In genomic region chr21:15826147-15826780, GRCh38 we compare ENCODE assay signal across 8 cellular contexts.
DNase-seq lines count a peak whose midpoint lies in the region; TF ChIP-seq lines count a peak whose summit lies in the region.

No MANE protein-coding gene starts in this region.

- H4K8ac ChIP-seq in H9 (replicated peaks; ENCODE audit: insufficient read length, low read depth, low read length): no peak overlapping the region

- H3K27me3 ChIP-seq in H9 (ENCODE audit: insufficient read depth, low read length) (no peaks in the 10 kb centered on the region), mammary epithelial cell (ENCODE audit: insufficient read depth, low read length) (no peaks in the 10 kb centered on the region)

- no peak overlapping the region for H3K23ac ChIP-seq in H9 (ENCODE audit: insufficient read length, low read depth, low read length)

- H2BK15ac ChIP-seq in H9 (ENCODE audit: low read depth, low read length): no peak overlapping the region

- TF ChIP-seq CTCF in H9 (conservative IDR thresholded peaks at IDR 0.05) (peak; percentile 79), mammary epithelial cell (conservative IDR thresholded peaks at IDR 0.05 in 1 of 2, IDR thresholded peaks at IDR 0.05 in 1 of 2; ENCODE audit: extremely low read depth in 1 of 2, insufficient read depth in 1 of 2, low read depth in 1 of 2, low read length in 2 of 2) (peak; percentile 71 to 72), lower leg skin (IDR thresholded peaks at IDR 0.05) (no peak)

- H3K9ac ChIP-seq in H9 (ENCODE audit: extremely low read depth, insufficient read length, low read length) (no peak overlapping the region), mammary epithelial cell (ENCODE audit: insufficient read depth, low read length) (no peak overlapping the region)

- no peaks in the 10 kb centered on the region for H3K23me2 ChIP-seq in H9 (ENCODE audit: insufficient read length, low read depth, low read length, poor library complexity, severe bottlenecking)

- no peak overlapping the region for H3K27ac Mint-ChIP-seq in H9

- H3K79me1 ChIP-seq in H9 (ENCODE audit: insufficient read depth, low read depth, low read length, poor library complexity, severe bottlenecking): peaks cover 2% of the 10 kb centered on the region

- H3K4ac ChIP-seq in H9 (ENCODE audit: low read depth, low read length): no peak overlapping the region

- no peak overlapping the region for H3K4me3 ChIP-seq in mammary epithelial cell (replicated peaks in 1 of 3; ENCODE audit: insufficient read depth in 1 of 3, low read depth in 2 of 3, low read length in 3 of 3)
- H3K4me3 ChIP-seq in lower leg skin (ENCODE audit: low read depth, poor library complexity, severe bottlenecking): no peak overlapping the region

- peaks cover 3 to 6% of the 10 kb centered on the region in 2 experiments; a peak in 2 of 4 replicates for H3K4me1 Mint-ChIP-seq in H9

- no peaks in the 10 kb centered on the region for H3K27me3 Mint-ChIP-seq in H9 (ENCODE audit: low read depth)

- no peak overlapping the region for H3K4me3 Mint-ChIP-seq in H9

- no peak overlapping the region for H4K91ac ChIP-seq in H9 (ENCODE audit: insufficient read length, low read depth, low read length)

- H3K18ac ChIP-seq in H9 (ENCODE audit: insufficient read length, low read depth, low read length): no peak overlapping the region

- peak; percentile 3 for DNase-seq in stimulated activated CD8-positive, alpha-beta memory T cell treated with anti-CD3 and anti-CD28 coated beads, Interleukin-12 subunit alpha, Interleukin-12 subunit beta, amount 100 ng/mL, for 1 hour (ENCODE audit: low read depth)
- DNase-seq in stimulated activated CD8-positive, alpha-beta memory T cell treated with anti-CD3 and anti-CD28 coated beads, Interleukin-4, amount 100 ng/mL, for 48 hours: no peak
- DNase-seq in H9: peak; percentile 36
- peak; percentile 63 for DNase-seq in NCI-H82 (lab: John Stamatoyannopoulos, UW)
- DNase-seq in mammary epithelial cell: peak; percentile 66
- peak; percentile 72 for DNase-seq in left kidney (ENCODE audit: low read depth, low spot score)
- DNase-seq in NCI-H1092 treated with DMSO at 0.1 percent for 48 hours (lab: John Stamatoyannopoulos, UW): no peak
- DNase-seq in lower leg skin (ENCODE audit: low spot score in 2 of 2): no peak

- H3K79me2 ChIP-seq in H9 (ENCODE audit: insufficient read depth, low read length) (no peaks in the 10 kb centered on the region), mammary epithelial cell (ENCODE audit: insufficient read depth, low read length) (peaks cover 3% of the 10 kb centered on the region)

- peaks cover 5% of the 10 kb centered on the region for H3K36me3 ChIP-seq in mammary epithelial cell (ENCODE audit: insufficient read depth, low read length)

- intact Hi-C loops in mammary epithelial cell (cut with micrococcal nuclease): loop anchor here (1.0 kb wide), 2 partner anchors 95 to 234 kb away; no protein-coding TSS in a partner anchor
- intact Hi-C loops in lower leg skin (cut with DNase I; ENCODE audit: low total_unique reads): no loop called here

- H4K20me1 ChIP-seq in H9 (ENCODE audit: control insufficient read depth, insufficient read depth, insufficient read length): no peaks in the 10 kb centered on the region
- no peaks in the 10 kb centered on the region for H4K20me1 ChIP-seq in mammary epithelial cell (ENCODE audit: insufficient read depth, low read length)

- no CpG with 5 or more reads among the region's 5 CpGs for WGBS in H9 (ENCODE audit: extremely low coverage, insufficient read length, low lambda C conversion rate)
- 42% methylated on average over 5 of the region's 5 CpGs for WGBS in mammary epithelial cell (ENCODE audit: low coverage, missing lambda C conversion rate)
- WGBS in lower leg skin, 2 donors: 44 to 50% methylated on average over 5 of the region's 5 CpGs

- H3K4me2 ChIP-seq in H9 (ENCODE audit: insufficient read depth, insufficient read length, low read length) (no peak overlapping the region), mammary epithelial cell (ENCODE audit: insufficient read depth, low read depth, low read length) (no peak overlapping the region)

- H3K27ac ChIP-seq in H9 (ENCODE audit: insufficient read length, low read depth, low read length) (no peak overlapping the region), mammary epithelial cell (ENCODE audit: insufficient read depth, low read depth, low read length) (no peak overlapping the region)

- CTCF ChIA-PET in mammary epithelial cell (lab: Charles Lee; ENCODE audit: low non-redundant PET): interaction anchor here (0.6 kb wide), 1 partner anchor 276 kb away, joined by 4 read pairs; no protein-coding TSS in a partner anchor

- no peaks in the 10 kb centered on the region for H3K9me3 ChIP-seq in H9 (ENCODE audit: control insufficient read depth, low read depth, low read length)
- H3K9me3 ChIP-seq in mammary epithelial cell (replicated peaks; ENCODE audit: insufficient read depth, low read length): no peaks in the 10 kb centered on the region

- H3K56ac ChIP-seq in H9 (ENCODE audit: insufficient read length, low read depth, low read length): no peak overlapping the region

- H3K14ac ChIP-seq in H9 (ENCODE audit: insufficient read depth, low read length): no peak overlapping the region

- no peak overlapping the region for H2AFZ ChIP-seq in H9 (ENCODE audit: low read length)
- no peak overlapping the region for H2AFZ ChIP-seq in mammary epithelial cell (ENCODE audit: low read depth, low read length)

- no peak overlapping the region for H2BK120ac ChIP-seq in H9 (ENCODE audit: low read depth, low read length, poor library complexity, severe bottlenecking)

- no TSS peak for BruUV-seq in mammary epithelial cell (replicated peaks; lab: Mats Ljungman, UMichigan)

- TF ChIP-seq POLR2A in lower leg skin (IDR thresholded peaks at IDR 0.05): no peak

- no peaks in the 10 kb centered on the region for H3K9me3 Mint-ChIP-seq in H9

- H2BK12ac ChIP-seq in H9 (ENCODE audit: insufficient read length, low read depth, low read length): no peak overlapping the region

- no peak overlapping the region for H4K5ac ChIP-seq in H9 (ENCODE audit: insufficient read length, low read depth, low read length)

- H2BK5ac ChIP-seq in H9 (ENCODE audit: insufficient read length, low read length): no peak overlapping the region

- H3K36me3 Mint-ChIP-seq in H9 (ENCODE audit: insufficient read depth in 1 of 3, low read depth in 3 of 3): peaks cover 2 to 32% (median 21%) of the 10 kb centered on the region in 3 experiments; a peak in 5 of 7 replicates

- dilution Hi-C loops in mammary epithelial cell (cut with HindIII; ENCODE audit: low sequenced_read_pairs): no loop called here

- no peak overlapping the region for H2BK20ac ChIP-seq in H9 (ENCODE audit: low read depth, low read length, poor library complexity, severe bottlenecking)

- H2AK5ac ChIP-seq in H9 (ENCODE audit: insufficient read length, low read length): no peak overlapping the region

- in situ Hi-C loops in mammary epithelial cell (cut with MboI; ENCODE audit: low sequenced_read_pairs in 2 of 2): no loop called here

- no peaks in the 10 kb centered on the region for H3K4me1 ChIP-seq in H9 (ENCODE audit: insufficient read depth, low read length)
- H3K4me1 ChIP-seq in mammary epithelial cell (ENCODE audit: insufficient read depth, low read length): no peaks in the 10 kb centered on the region

- no peak overlapping the region for H3T11ph ChIP-seq in H9 (ENCODE audit: low read length)

Comparison
In these comparisons a context has a peak if more than half of its experiments do, and no peak if none do; other contexts are left out.
1. DNase-seq: peak in stimulated activated CD8-positive, alpha-beta memory T cell treated with anti-CD3 and anti-CD28 coated beads, Interleukin-12 subunit alpha, Interleukin-12 subunit beta, amount 100 ng/mL, for 1 hour (single experiment), H9 (single experiment), NCI-H82 (single experiment), mammary epithelial cell (single experiment) and left kidney (single experiment); none in stimulated activated CD8-positive, alpha-beta memory T cell treated with anti-CD3 and anti-CD28 coated beads, Interleukin-4, amount 100 ng/mL, for 48 hours (single experiment), NCI-H1092 treated with DMSO at 0.1 percent for 48 hours (single experiment) and lower leg skin (0 of 2).
2. CTCF ChIP-seq: peak in H9 (single experiment) and mammary epithelial cell (2 of 2); none in lower leg skin (0 of 3).